9 cellular contexts compared by ENCODE assay signal in genomic region chr11:1260023-1260501, GRCh38. TPM values are rescaled to one million over a fixed set of nuclear protein-coding genes. Genes with fewer than 3 reads are reported as not detected.
A peak's percentile ranks its signal among the peaks of the same experiment; 100 is the strongest.
DNase-seq lines count a peak whose midpoint lies in the region; ATAC-seq and TF ChIP-seq lines count a peak whose summit lies in the region.
"Had no signal": no experiment of that assay in that cellular context is flagged by ENCODE, and none has a peak within 500 bp of the region (broad histone marks: within the 10 kb centered on the region; RNA-seq: fewer than 3 reads in every experiment).

No MANE protein-coding gene starts in this region.

- H3K27me3 ChIP-seq in osteoblast (ENCODE audit: insufficient read depth, low read length): no peaks in the 10 kb centered on the region

- no peaks in the 10 kb centered on the region for H4K20me1 ChIP-seq in OCI-LY7 (ENCODE audit: insufficient read depth, low read length)
- H4K20me1 ChIP-seq in osteoblast (ENCODE audit: insufficient read depth, low read length): no peaks in the 10 kb centered on the region

- H3K27me3 Mint-ChIP-seq in activated naive CD8-positive, alpha-beta T cell treated with anti-CD3 and anti-CD28 coated beads for 36 hours: no peaks in the 10 kb centered on the region
- H3K27me3 Mint-ChIP-seq: IgD-negative memory B cell had no signal

- H2AFZ ChIP-seq in OCI-LY7 (ENCODE audit: low read length) (no peak overlapping the region), osteoblast (ENCODE audit: low read length) (no peak overlapping the region)

- no peaks in the 10 kb centered on the region for H3K79me2 ChIP-seq in OCI-LY7 (ENCODE audit: insufficient read depth, low read depth, low read length)
- no peaks in the 10 kb centered on the region for H3K79me2 ChIP-seq in osteoblast (ENCODE audit: insufficient read depth, low read length)

- peaks cover 11% of the 10 kb centered on the region for H3K4me1 Mint-ChIP-seq in activated naive CD8-positive, alpha-beta T cell treated with anti-CD3 and anti-CD28 coated beads for 36 hours

- H3K4me1 ChIP-seq in OCI-LY7 (ENCODE audit: insufficient read depth, low read length, poor library complexity, severe bottlenecking): peaks cover 11% of the 10 kb centered on the region
- H3K4me1 ChIP-seq in osteoblast (ENCODE audit: insufficient read depth, low read length): peaks cover 5% of the 10 kb centered on the region

- H3K4me3 ChIP-seq in OCI-LY7 (ENCODE audit: low read depth, low read length, poor library complexity, severe bottlenecking) (no peak overlapping the region), osteoblast (ENCODE audit: insufficient read depth, low read length) (no peak overlapping the region)

- DNase-seq in ELR (ENCODE audit: low read depth) (peak; percentile 33), OCI-LY7 (ENCODE audit: low spot score) (peak; percentile 57), osteoblast (ENCODE audit: insufficient read length, low spot score, missing footprints) (peak; percentile 96), NCI-H524 (lab: John Stamatoyannopoulos, UW) (no peak), putamen (ENCODE audit: low spot score) (no peak), NCI-H146 (lab: John Stamatoyannopoulos, UW) (no peak)
- peak; percentile 53 for DNase-seq in activated naive CD8-positive, alpha-beta T cell treated with anti-CD3 and anti-CD28 coated beads for 36 hours

- intact Hi-C loops in OCI-LY7 (cut with micrococcal nuclease; ENCODE audit: unreplicated experiment): no loop called here

- H3K9me2 ChIP-seq in OCI-LY7 (ENCODE audit: insufficient read depth, low read length): no peaks in the 10 kb centered on the region

- H3K9me3 Mint-ChIP-seq in activated naive CD8-positive, alpha-beta T cell treated with anti-CD3 and anti-CD28 coated beads for 36 hours: peaks cover 7% of the 10 kb centered on the region

- peaks cover 8% of the 10 kb centered on the region for H3K36me3 Mint-ChIP-seq in activated naive CD8-positive, alpha-beta T cell treated with anti-CD3 and anti-CD28 coated beads for 36 hours
- H3K36me3 Mint-ChIP-seq: IgD-negative memory B cell had no signal

- H3K27ac ChIP-seq in OCI-LY7 (ENCODE audit: low read depth, low read length, poor library complexity, severe bottlenecking) (no peak overlapping the region), osteoblast (ENCODE audit: low read depth, low read length) (no peak overlapping the region)

- TF ChIP-seq CTCF in OCI-LY7 (conservative IDR thresholded peaks at IDR 0.05; ENCODE audit: low read length) (no peak), osteoblast (IDR thresholded peaks at IDR 0.05; ENCODE audit: extremely low read depth, low read depth, low read length) (no peak)

- peaks cover 6% of the 10 kb centered on the region; the same call in 1 of the 2 replicates for H3K9me3 ChIP-seq in OCI-LY7 (ENCODE audit: low read length)
- H3K9me3 ChIP-seq in osteoblast (ENCODE audit: low read depth, low read length): no peaks in the 10 kb centered on the region

- H3K4me3 Mint-ChIP-seq in activated naive CD8-positive, alpha-beta T cell treated with anti-CD3 and anti-CD28 coated beads for 36 hours: no peak overlapping the region
- H3K4me3 Mint-ChIP-seq: IgD-negative memory B cell had no signal

- POLR2A ChIA-PET in OCI-LY7 (lab: Charles Lee): no interaction called here

- H3K4me2 ChIP-seq in OCI-LY7 (ENCODE audit: low read length): no peak overlapping the region
- H3K4me2 ChIP-seq in osteoblast (ENCODE audit: insufficient read depth, low read length): no peak overlapping the region

- H3K36me3 ChIP-seq in OCI-LY7 (ENCODE audit: insufficient read depth, low read length) (no peaks in the 10 kb centered on the region), osteoblast (ENCODE audit: insufficient read depth, low read length) (no peaks in the 10 kb centered on the region)

- ATAC-seq in HG03139 (IDR thresholded peaks at IDR 0.05; ENCODE audit: unreplicated experiment): no peak

- BruUV-seq in OCI-LY7 (replicated peaks; lab: Mats Ljungman, UMichigan): no TSS peak

- CTCF ChIA-PET in OCI-LY7 (lab: Charles Lee; ENCODE audit: unreplicated experiment): interaction anchor here (0.6 kb wide), 1 partner anchor 1777 kb away, joined by 3 read pairs; no protein-coding TSS in a partner anchor

- H3K27ac Mint-ChIP-seq in activated naive CD8-positive, alpha-beta T cell treated with anti-CD3 and anti-CD28 coated beads for 36 hours: no peak overlapping the region
- H3K27ac Mint-ChIP-seq: IgD-negative memory B cell had no signal

RNA-seq across cellular contexts. Expression of gene MUC5B, which starts 37.2 kb away (rescaled TPM):
- total RNA-seq in OCI-LY7 (2014; rRNA removed; shearing (Covaris generic)): under 0.01 TPM in 1 of 2 replicates, not detected in the other
- total RNA-seq in OCI-LY7 (2022) (0.02 TPM in 1 of 2 replicates, not detected in the other), osteoblast (not detected in 2 replicates)
- not detected for total RNA-seq in activated naive CD8-positive, alpha-beta T cell treated with anti-CD3 and anti-CD28 coated beads for 36 hours

RNA-seq across cellular contexts. Expression of gene TOLLIP, which starts 49.4 kb away (rescaled TPM):
- total RNA-seq in OCI-LY7 (2014; rRNA removed; shearing (Covaris generic)): 15.9 and 21.7 TPM in 2 replicates
- 37.1 and 37.5 TPM in 2 replicates for total RNA-seq in OCI-LY7 (2022)
- total RNA-seq in activated naive CD8-positive, alpha-beta T cell treated with anti-CD3 and anti-CD28 coated beads for 36 hours: 10 to 100 TPM; 32.8 to 36.0 TPM
- 30.8 and 35.9 TPM in 2 replicates for total RNA-seq in osteoblast

Comparison
In these comparisons a context has a peak if more than half of its experiments do, and no peak if none do; other contexts are left out.
1. DNase-seq: peak in ELR (single experiment), OCI-LY7 (single experiment), activated naive CD8-positive, alpha-beta T cell treated with anti-CD3 and anti-CD28 coated beads for 36 hours (single experiment) and osteoblast (single experiment); none in NCI-H524 (0 of 2), putamen (single experiment) and NCI-H146 (single experiment).